10 cellular contexts compared by ENCODE assay signal in genomic region chr1:226820935-226821718, GRCh38. TPM values are rescaled to one million over a fixed set of nuclear protein-coding genes. Genes with fewer than 3 reads are reported as not detected.
DNase-seq lines count a peak whose midpoint lies in the region; ATAC-seq and TF ChIP-seq lines count a peak whose summit lies in the region.
"Had no signal": no experiment of that assay in that cellular context is flagged by ENCODE, and none has a peak within 500 bp of the region (broad histone marks: within the 10 kb centered on the region; RNA-seq: fewer than 3 reads in every experiment).

No MANE protein-coding gene starts in this region.

- TF ChIP-seq CTCF in SK-N-SH (IDR thresholded peaks at IDR 0.05) (no peak), foreskin keratinocyte (conservative IDR thresholded peaks at IDR 0.05) (no peak)

- CTCF ChIA-PET in SK-N-SH (lab: Yijun Ruan, JAX): interaction anchor here (1.1 to 3.5 kb wide), 5 partner anchors 27 to 195 kb away, joined by 3 to 34 read pairs (median 4); no protein-coding TSS in a partner anchor
- CTCF ChIA-PET in activated CD8-positive, alpha-beta T cell treated with anti-CD3 and anti-CD28 coated beads, Interleukin-2, amount 10 ng/mL, durations not matched to agents 7 days and 5 days (lab: Charles Lee): no interaction called here

- H3K9me3 ChIP-seq in BLaER1: no peaks in the 10 kb centered on the region
- H3K9me3 ChIP-seq in SK-N-SH: no peaks in the 10 kb centered on the region

- peak overlapping the region; percentile 70 for H3K4me2 ChIP-seq in BLaER1
- no peak overlapping the region for H3K4me2 ChIP-seq in SK-N-SH

- intact Hi-C loops in posterior vena cava (cut with DNase I): loop anchor here in 1 of 2 donors (10.0 kb wide), 1 partner anchor 276 kb away; the partner anchor contains the start of gene STUM
- intact Hi-C loops in activated T-helper 1 cell treated with anti-CD3 and anti-CD28 coated beads, Interleukin-12 subunit alpha, Interleukin-12 subunit beta, Interleukin-2, Interleukin-4 antibody, amounts not matched to agents 30 ng/mL and 10 ng/mL and 1 ng/mL, durations not matched to agents 14 hours and 24 hours and 36 hours (cut with micrococcal nuclease): no loop called here

- H3K9me2 ChIP-seq in SK-N-SH: no peaks in the 10 kb centered on the region

- H3K4me3 Mint-ChIP-seq in activated T-helper 1 cell treated with anti-CD3 and anti-CD28 coated beads, Interleukin-12 subunit alpha, Interleukin-12 subunit beta, Interleukin-2, Interleukin-4 antibody, amounts not matched to agents 30 ng/mL and 10 ng/mL and 1 ng/mL, durations not matched to agents 14 hours and 24 hours and 36 hours: no peak overlapping the region
- H3K4me3 Mint-ChIP-seq in activated CD8-positive, alpha-beta T cell treated with anti-CD3 and anti-CD28 coated beads, Interleukin-2, amount 10 ng/mL, durations not matched to agents 7 days and 5 days: no peak overlapping the region
- H3K4me3 Mint-ChIP-seq: activated CD4-positive, alpha-beta T cell treated with anti-CD3 and anti-CD28 coated beads, Interleukin-2, amount 10 ng/mL, durations not matched to agents 24 days and 14 days; memory B cell had no signal

- H3K27ac ChIP-seq in BLaER1 (peak overlapping the region; percentile 19; the same call in 1 of the 2 replicates), SK-N-SH (ENCODE audit: low read depth in 2 of 2, low read length in 1 of 2) (peak overlapping the region; percentile 34 to 56; a peak in 3 of 4 replicates), foreskin keratinocyte (peak overlapping the region; percentile 27)

- peak; percentile 19 for DNase-seq in SK-N-SH
- peak; percentile 73 to 92 for DNase-seq in foreskin keratinocyte
- peak; percentile 93 for DNase-seq in posterior vena cava (ENCODE audit: low spot score)
- DNase-seq in activated T-helper 1 cell treated with anti-CD3 and anti-CD28 coated beads, Interleukin-12 subunit alpha, Interleukin-12 subunit beta, Interleukin-2, Interleukin-4 antibody, amounts not matched to agents 30 ng/mL and 10 ng/mL and 1 ng/mL, durations not matched to agents 14 hours and 24 hours and 36 hours (ENCODE audit: low spot score): no peak
- no peak for DNase-seq in HUDEP-2 (lab: John Stamatoyannopoulos, UW; ENCODE audit: unreplicated experiment in 76 of 76)
- DNase-seq in activated naive CD4-positive, alpha-beta T cell treated with Interleukin-2 at 50 U/mL for 16 hours: no peak
- DNase-seq in activated CD8-positive, alpha-beta T cell treated with anti-CD3 and anti-CD28 coated beads, Interleukin-2, amount 10 ng/mL, durations not matched to agents 7 days and 5 days: no peak
- DNase-seq: activated CD4-positive, alpha-beta T cell treated with anti-CD3 and anti-CD28 coated beads, Interleukin-2, amount 10 ng/mL, durations not matched to agents 24 days and 14 days had no signal

- no peaks in the 10 kb centered on the region for H3K79me2 ChIP-seq in SK-N-SH (ENCODE audit: insufficient read depth)

- H3K4me1 ChIP-seq in BLaER1: peaks cover 41% of the 10 kb centered on the region
- peaks cover 3 to 15% of the 10 kb centered on the region in 2 experiments; a peak in 1 of 4 replicates for H3K4me1 ChIP-seq in SK-N-SH (ENCODE audit: control insufficient read depth in 1 of 2, insufficient read depth in 2 of 2, low read depth in 1 of 2, low read length in 1 of 2)
- peaks cover 15% of the 10 kb centered on the region for H3K4me1 ChIP-seq in foreskin keratinocyte

- no peaks in the 10 kb centered on the region for H3K27me3 Mint-ChIP-seq in activated T-helper 1 cell treated with anti-CD3 and anti-CD28 coated beads, Interleukin-12 subunit alpha, Interleukin-12 subunit beta, Interleukin-2, Interleukin-4 antibody, amounts not matched to agents 30 ng/mL and 10 ng/mL and 1 ng/mL, durations not matched to agents 14 hours and 24 hours and 36 hours (ENCODE audit: insufficient read depth)
- no peaks in the 10 kb centered on the region for H3K27me3 Mint-ChIP-seq in activated CD8-positive, alpha-beta T cell treated with anti-CD3 and anti-CD28 coated beads, Interleukin-2, amount 10 ng/mL, durations not matched to agents 7 days and 5 days (ENCODE audit: low read depth)
- H3K27me3 Mint-ChIP-seq: memory B cell had no signal

- H3K27me3 ChIP-seq in BLaER1 (no peaks in the 10 kb centered on the region), SK-N-SH (ENCODE audit: insufficient read depth) (no peaks in the 10 kb centered on the region), foreskin keratinocyte (no peaks in the 10 kb centered on the region)

- POLR2A ChIA-PET in SK-N-SH (lab: Yijun Ruan, JAX): no interaction called here
- POLR2A ChIA-PET in activated CD8-positive, alpha-beta T cell treated with anti-CD3 and anti-CD28 coated beads, Interleukin-2, amount 10 ng/mL, durations not matched to agents 7 days and 5 days (lab: Charles Lee): no interaction called here

- 34% methylated on average over 8 of the region's 8 CpGs for WGBS in SK-N-SH (ENCODE audit: low lambda C conversion rate)

- H3K4me3 ChIP-seq in BLaER1 (no peak overlapping the region), SK-N-SH (ENCODE audit: low read depth in 2 of 2, low read length in 1 of 2) (no peak overlapping the region)

- no peak overlapping the region for H3K27ac Mint-ChIP-seq in activated T-helper 1 cell treated with anti-CD3 and anti-CD28 coated beads, Interleukin-12 subunit alpha, Interleukin-12 subunit beta, Interleukin-2, Interleukin-4 antibody, amounts not matched to agents 30 ng/mL and 10 ng/mL and 1 ng/mL, durations not matched to agents 14 hours and 24 hours and 36 hours
- no peak overlapping the region for H3K27ac Mint-ChIP-seq in activated CD8-positive, alpha-beta T cell treated with anti-CD3 and anti-CD28 coated beads, Interleukin-2, amount 10 ng/mL, durations not matched to agents 7 days and 5 days
- H3K27ac Mint-ChIP-seq: activated CD4-positive, alpha-beta T cell treated with anti-CD3 and anti-CD28 coated beads, Interleukin-2, amount 10 ng/mL, durations not matched to agents 24 days and 14 days; memory B cell had no signal

- H3K36me3 ChIP-seq in BLaER1: no peaks in the 10 kb centered on the region
- no peaks in the 10 kb centered on the region for H3K36me3 ChIP-seq in SK-N-SH (replicated peaks in 1 of 2; ENCODE audit: control insufficient read depth in 1 of 2, insufficient read depth in 2 of 2, low read length in 1 of 2)

- peaks cover 7% of the 10 kb centered on the region for H3F3A ChIP-seq in SK-N-SH (replicated peaks; ENCODE audit: insufficient read depth)

- no peaks in the 10 kb centered on the region for H3K9me3 Mint-ChIP-seq in activated T-helper 1 cell treated with anti-CD3 and anti-CD28 coated beads, Interleukin-12 subunit alpha, Interleukin-12 subunit beta, Interleukin-2, Interleukin-4 antibody, amounts not matched to agents 30 ng/mL and 10 ng/mL and 1 ng/mL, durations not matched to agents 14 hours and 24 hours and 36 hours
- H3K9me3 Mint-ChIP-seq in activated CD8-positive, alpha-beta T cell treated with anti-CD3 and anti-CD28 coated beads, Interleukin-2, amount 10 ng/mL, durations not matched to agents 7 days and 5 days (ENCODE audit: insufficient read depth): no peaks in the 10 kb centered on the region
- H3K9me3 Mint-ChIP-seq: activated CD4-positive, alpha-beta T cell treated with anti-CD3 and anti-CD28 coated beads, Interleukin-2, amount 10 ng/mL, durations not matched to agents 24 days and 14 days; memory B cell had no signal

- H3K9ac ChIP-seq in BLaER1 (no peak overlapping the region), SK-N-SH (no peak overlapping the region)

- H3K36me3 Mint-ChIP-seq in activated T-helper 1 cell treated with anti-CD3 and anti-CD28 coated beads, Interleukin-12 subunit alpha, Interleukin-12 subunit beta, Interleukin-2, Interleukin-4 antibody, amounts not matched to agents 30 ng/mL and 10 ng/mL and 1 ng/mL, durations not matched to agents 14 hours and 24 hours and 36 hours (ENCODE audit: low read depth): peaks cover 2% of the 10 kb centered on the region
- no peaks in the 10 kb centered on the region for H3K36me3 Mint-ChIP-seq in activated CD8-positive, alpha-beta T cell treated with anti-CD3 and anti-CD28 coated beads, Interleukin-2, amount 10 ng/mL, durations not matched to agents 7 days and 5 days (ENCODE audit: low read depth)
- H3K36me3 Mint-ChIP-seq: memory B cell had no signal

- ATAC-seq in foreskin keratinocyte: peak; percentile 90
- no peak for ATAC-seq in activated CD8-positive, alpha-beta T cell treated with anti-CD3 and anti-CD28 coated beads, Interleukin-2, amount 10 ng/mL, durations not matched to agents 7 days and 5 days

- no peak overlapping the region; the same call in 1 of the 2 replicates for H2AFZ ChIP-seq in SK-N-SH (ENCODE audit: low read depth)

- H4K20me1 ChIP-seq in BLaER1 (no peaks in the 10 kb centered on the region), SK-N-SH (ENCODE audit: insufficient read depth) (no peaks in the 10 kb centered on the region)

- no peak for TF ChIP-seq RAD21 in SK-N-SH (IDR thresholded peaks at IDR 0.05; ENCODE audit: low read length)

- peak in 1 of 2 experiments; percentile 73; a peak in 1 of 4 replicates for TF ChIP-seq EP300 in SK-N-SH (IDR thresholded peaks at IDR 0.05; ENCODE audit: borderline replicate concordance in 1 of 2, low read depth in 1 of 2, low read length in 1 of 2)

- H3K4me1 Mint-ChIP-seq in activated T-helper 1 cell treated with anti-CD3 and anti-CD28 coated beads, Interleukin-12 subunit alpha, Interleukin-12 subunit beta, Interleukin-2, Interleukin-4 antibody, amounts not matched to agents 30 ng/mL and 10 ng/mL and 1 ng/mL, durations not matched to agents 14 hours and 24 hours and 36 hours (ENCODE audit: low read depth): peaks cover 10% of the 10 kb centered on the region
- no peaks in the 10 kb centered on the region for H3K4me1 Mint-ChIP-seq in activated CD8-positive, alpha-beta T cell treated with anti-CD3 and anti-CD28 coated beads, Interleukin-2, amount 10 ng/mL, durations not matched to agents 7 days and 5 days (ENCODE audit: low read depth)

RNA-seq across cellular contexts. Expression of gene PSEN2, which starts 49.3 kb away (rescaled TPM):
- polyA plus RNA-seq in SK-N-SH (2012; rRNA removed) (20.2 and 31.6 TPM in 2 replicates), foreskin keratinocyte (8.0 and 11.9 TPM in 2 replicates)
- 12.3 and 17.8 TPM in 2 replicates for polyA plus RNA-seq in SK-N-SH (2012; cell fraction: cytosol; rRNA removed)
- polyA plus RNA-seq in SK-N-SH (2012; cell fraction: nucleus; rRNA removed): 45.3 TPM in 2 replicates
- total RNA-seq in foreskin keratinocyte (10.2 and 16.5 TPM in 2 replicates), posterior vena cava (10 to 100 TPM; 22.0 to 24.3 TPM)
- total RNA-seq in activated T-helper 1 cell treated with anti-CD3 and anti-CD28 coated beads, Interleukin-12 subunit alpha, Interleukin-12 subunit beta, Interleukin-2, Interleukin-4 antibody, amounts not matched to agents 30 ng/mL and 10 ng/mL and 1 ng/mL, durations not matched to agents 14 hours and 24 hours and 36 hours: 13.5 and 14.3 TPM in 2 replicates
- 1 to 10 TPM; 3.0 to 3.6 TPM for total RNA-seq in activated CD8-positive, alpha-beta T cell treated with anti-CD3 and anti-CD28 coated beads, Interleukin-2, amount 10 ng/mL, durations not matched to agents 7 days and 5 days

Comparison
In these comparisons a context has a peak if more than half of its experiments do, and no peak if none do; other contexts are left out.
1. DNase-seq: peak in SK-N-SH (single experiment), foreskin keratinocyte (2 of 2) and posterior vena cava (single experiment); none in activated T-helper 1 cell treated with anti-CD3 and anti-CD28 coated beads, Interleukin-12 subunit alpha, Interleukin-12 subunit beta, Interleukin-2, Interleukin-4 antibody, amounts not matched to agents 30 ng/mL and 10 ng/mL and 1 ng/mL, durations not matched to agents 14 hours and 24 hours and 36 hours (single experiment), HUDEP-2 (0 of 76), activated naive CD4-positive, alpha-beta T cell treated with Interleukin-2 at 50 U/mL for 16 hours (single experiment) and activated CD8-positive, alpha-beta T cell treated with anti-CD3 and anti-CD28 coated beads, Interleukin-2, amount 10 ng/mL, durations not matched to agents 7 days and 5 days (single experiment).
2. Peak in every context shown above with its lines, with median percentiles within 50 percentile points of each other: H3K27ac ChIP-seq.